ENCODE assay signal across 26 cellular contexts in genomic region chr7:81014266-81014665, GRCh38.
A peak's percentile ranks its signal among the peaks of the same experiment; 100 is the strongest.
DNase-seq lines count a peak whose midpoint lies in the region; ATAC-seq and TF ChIP-seq lines count a peak whose summit lies in the region.
"Had no signal": no experiment of that assay in that cellular context is flagged by ENCODE, and none has a peak within 500 bp of the region (broad histone marks: within the 10 kb centered on the region; RNA-seq: fewer than 3 reads in every experiment).

No MANE protein-coding gene starts in this region.

- H3K4me1 Mint-ChIP-seq in T-helper 17 cell = no peaks in the 10 kb centered on the region
- H3K4me1 Mint-ChIP-seq: central memory CD8-positive, alpha-beta T cell; IgD-negative memory B cell had no signal

- ATAC-seq in T-helper 17 cell = no peak
- ATAC-seq: activated CD8-positive, alpha-beta T cell treated with anti-CD3 and anti-CD28 coated beads for 36 hours; left lobe of liver; mucosa of descending colon; WTC11 had no signal

- H3K9ac ChIP-seq in subcutaneous abdominal adipose tissue (ENCODE audit: low read length in 5 of 5) = no peak overlapping the region
- H3K9ac ChIP-seq: neural progenitor cell had no signal

- TF ChIP-seq POLR2A in uterus (IDR thresholded peaks at IDR 0.05) = no peak

- H3K27me3 ChIP-seq in subcutaneous abdominal adipose tissue (ENCODE audit: control insufficient read depth in 5 of 5, insufficient read depth in 4 of 5, low read length in 5 of 5) = no peaks in the 10 kb centered on the region
- H3K27me3 ChIP-seq in uterus = no peaks in the 10 kb centered on the region
- H3K27me3 ChIP-seq: neural progenitor cell, SJSA1, upper lobe of left lung had no signal

- H3K4me1 ChIP-seq in subcutaneous abdominal adipose tissue (ENCODE audit: control insufficient read depth in 5 of 5, insufficient read depth in 5 of 5, low read length in 5 of 5) (peaks cover 0 to 7% (median 3%) of the 10 kb centered on the region in 5 donors), uterus (no peaks in the 10 kb centered on the region)
- H3K4me1 ChIP-seq: neural progenitor cell, prostate gland, upper lobe of left lung had no signal

- TF ChIP-seq CTCF in fibroblast of pulmonary artery (IDR thresholded peaks at IDR 0.05; ENCODE audit: low read length, missing control alignments) (no peak), uterus (IDR thresholded peaks at IDR 0.05) (no peak)

- H3K36me3 ChIP-seq in subcutaneous abdominal adipose tissue (ENCODE audit: control insufficient read depth in 5 of 5, insufficient read depth in 5 of 5, low read length in 5 of 5) (no peaks in the 10 kb centered on the region), uterus (no peaks in the 10 kb centered on the region)
- H3K36me3 ChIP-seq: prostate gland, SJSA1, upper lobe of left lung had no signal

- H3K27me3 Mint-ChIP-seq in T-helper 17 cell = no peaks in the 10 kb centered on the region
- H3K27me3 Mint-ChIP-seq: activated CD8-positive, alpha-beta T cell treated with anti-CD3 and anti-CD28 coated beads for 36 hours; central memory CD8-positive, alpha-beta T cell; IgD-negative memory B cell; stimulated activated naive CD8-positive, alpha-beta T cell treated with anti-CD3 and anti-CD28 coated beads, Interleukin-15, Interleukin-2, amounts not matched to agents 100 ng/mL and 50 ng/mL, for 24 hours had no signal

- H3K4me3 ChIP-seq in fibroblast of pulmonary artery (replicated peaks; ENCODE audit: low read depth, low read length) (no peak overlapping the region), subcutaneous abdominal adipose tissue (ENCODE audit: low read depth in 1 of 5, low read length in 5 of 5) (no peak overlapping the region), uterus (no peak overlapping the region)
- H3K4me3 ChIP-seq: mucosa of descending colon, neural progenitor cell, prostate gland, SJSA1, upper lobe of left lung had no signal

- H3K4me3 Mint-ChIP-seq in T-helper 17 cell = no peak overlapping the region
- H3K4me3 Mint-ChIP-seq: activated CD8-positive, alpha-beta T cell treated with anti-CD3 and anti-CD28 coated beads for 36 hours; central memory CD8-positive, alpha-beta T cell; IgD-negative memory B cell; neural progenitor cell; stimulated activated naive CD8-positive, alpha-beta T cell treated with anti-CD3 and anti-CD28 coated beads, Interleukin-15, Interleukin-2, amounts not matched to agents 100 ng/mL and 50 ng/mL, for 24 hours; WTC11 had no signal

- DNase-seq in HPDE6-E6E7 (ENCODE audit: extremely low spot score) = peak; percentile 35
- DNase-seq in amniotic epithelial cell (ENCODE audit: low read depth) = peak; percentile 49
- DNase-seq in fibroblast of pulmonary artery (ENCODE audit: low read depth) = peak; percentile 3
- DNase-seq in T-helper 17 cell = no peak
- DNase-seq in OCI-M2 (lab: John Stamatoyannopoulos, UW; ENCODE audit: unreplicated experiment) = no peak
- no peak for DNase-seq in uterus
- DNase-seq: activated CD8-positive, alpha-beta T cell treated with anti-CD3 and anti-CD28 coated beads for 36 hours; activated naive CD4-positive, alpha-beta T cell; activated T-cell treated with anti-CD3 and anti-CD28 coated beads, Interleukin-2, amount 50 U/mL, for 1 hour; amygdala; Caco-2; mucosa of descending colon; NCI-H1436 treated with DMSO at 0.1 percent for 48 hours; NCI-H2171 treated with DMSO at 0.1 percent for 48 hours; stimulated activated CD4-positive, alpha-beta T cell treated with anti-CD3 and anti-CD28 coated beads, Interleukin-4, amount 100 ng/mL, for 1 hour; upper lobe of left lung had no signal

- H3K27ac Mint-ChIP-seq in T-helper 17 cell = no peak overlapping the region
- H3K27ac Mint-ChIP-seq: activated CD8-positive, alpha-beta T cell treated with anti-CD3 and anti-CD28 coated beads for 36 hours; IgD-negative memory B cell; neural progenitor cell; stimulated activated naive CD8-positive, alpha-beta T cell treated with anti-CD3 and anti-CD28 coated beads, Interleukin-15, Interleukin-2, amounts not matched to agents 100 ng/mL and 50 ng/mL, for 24 hours; WTC11 had no signal

- peak overlapping the region; percentile 93 for H3K27ac ChIP-seq in subcutaneous abdominal adipose tissue (ENCODE audit: low read depth, low read length)
- H3K27ac ChIP-seq in uterus = no peak overlapping the region
- H3K27ac ChIP-seq: HL-60, neural progenitor cell, prostate gland, upper lobe of left lung had no signal

- intact Hi-C loops in uterus (cut with DNase I; ENCODE audit: low total_unique reads) = no loop called here

- H3K9me3 ChIP-seq in subcutaneous abdominal adipose tissue (ENCODE audit: control insufficient read depth in 5 of 5, low read length in 5 of 5) = peaks cover 0 to 5% (median 0%) of the 10 kb centered on the region in 5 donors
- no peaks in the 10 kb centered on the region for H3K9me3 ChIP-seq in T-helper 17 cell (ENCODE audit: control insufficient read depth, low read length, poor library complexity, severe bottlenecking)
- H3K9me3 ChIP-seq in uterus = peaks cover 0 to 7% of the 10 kb centered on the region in 2 donors
- H3K9me3 ChIP-seq: prostate gland, upper lobe of left lung had no signal

- H3K36me3 Mint-ChIP-seq in T-helper 17 cell (ENCODE audit: low read depth) = no peaks in the 10 kb centered on the region
- H3K36me3 Mint-ChIP-seq: IgD-negative memory B cell had no signal

Comparison
In these comparisons a context has a peak if more than half of its experiments do, and no peak if none do; other contexts are left out.
1. DNase-seq: peak in HPDE6-E6E7 (single experiment), amniotic epithelial cell (single experiment) and fibroblast of pulmonary artery (single experiment); none in T-helper 17 cell (0 of 3), OCI-M2 (single experiment) and uterus (0 of 2).